2 cellular contexts compared by ENCODE assay signal in the genomic region with DNA sequence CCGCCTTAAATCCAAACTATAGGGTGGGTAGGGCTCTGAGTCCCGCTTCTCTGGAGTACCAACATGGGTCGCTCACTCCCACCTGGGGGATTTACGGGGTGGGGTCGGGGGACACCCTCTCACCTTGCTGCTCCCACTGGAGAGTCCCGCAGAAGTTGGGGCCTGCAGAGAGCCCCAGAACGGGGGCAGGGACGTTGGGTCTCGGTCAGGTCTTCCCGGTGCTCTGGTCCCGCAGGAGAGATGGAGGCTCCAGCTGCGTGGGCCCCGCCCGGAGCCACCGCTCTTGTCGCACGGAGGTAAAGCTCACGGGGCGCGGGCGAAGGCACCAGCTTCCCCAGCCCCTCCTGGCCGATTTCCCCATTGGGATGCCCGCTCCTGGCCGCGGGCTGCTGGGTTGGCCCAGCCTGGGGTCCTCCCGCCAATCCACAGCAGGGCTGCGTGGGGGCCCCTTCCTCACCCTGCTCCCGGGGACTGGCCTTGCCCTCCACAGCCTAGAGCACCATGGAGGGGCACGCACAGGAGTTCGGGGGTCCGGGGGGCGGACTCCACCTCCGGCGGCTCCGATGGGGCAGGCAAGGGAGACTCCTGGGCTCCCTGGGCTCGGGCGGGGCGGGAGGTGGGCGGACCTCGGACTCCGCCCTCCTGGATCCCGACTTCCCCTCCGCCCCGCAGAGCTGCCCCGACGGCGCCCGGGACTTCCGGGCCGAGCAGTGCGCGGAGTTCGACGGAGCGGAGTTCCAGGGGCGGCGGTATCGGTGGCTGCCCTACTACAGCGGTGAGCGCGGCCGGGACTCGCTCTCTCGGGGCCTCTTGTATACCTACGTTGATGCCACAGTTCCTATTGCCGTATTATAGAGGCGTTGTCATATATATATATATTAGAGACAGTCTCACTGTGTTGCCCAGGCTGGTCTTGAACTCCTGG.
TF ChIP-seq lines count a peak whose summit lies in the region.

No MANE protein-coding gene starts in this region.

TF ChIP-seq in HepG2, 621 proteins besides CTCF, POLR2A, EP300 and RAD21 (continues in another document):
- TF ChIP-seq, protein P1, sequence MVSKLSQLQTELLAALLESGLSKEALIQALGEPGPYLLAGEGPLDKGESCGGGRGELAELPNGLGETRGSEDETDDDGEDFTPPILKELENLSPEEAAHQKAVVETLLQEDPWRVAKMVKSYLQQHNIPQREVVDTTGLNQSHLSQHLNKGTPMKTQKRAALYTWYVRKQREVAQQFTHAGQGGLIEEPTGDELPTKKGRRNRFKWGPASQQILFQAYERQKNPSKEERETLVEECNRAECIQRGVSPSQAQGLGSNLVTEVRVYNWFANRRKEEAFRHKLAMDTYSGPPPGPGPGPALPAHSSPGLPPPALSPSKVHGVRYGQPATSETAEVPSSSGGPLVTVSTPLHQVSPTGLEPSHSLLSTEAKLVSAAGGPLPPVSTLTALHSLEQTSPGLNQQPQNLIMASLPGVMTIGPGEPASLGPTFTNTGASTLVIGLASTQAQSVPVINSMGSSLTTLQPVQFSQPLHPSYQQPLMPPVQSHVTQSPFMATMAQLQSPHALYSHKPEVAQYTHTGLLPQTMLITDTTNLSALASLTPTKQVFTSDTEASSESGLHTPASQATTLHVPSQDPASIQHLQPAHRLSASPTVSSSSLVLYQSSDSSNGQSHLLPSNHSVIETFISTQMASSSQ (IDR thresholded peaks at IDR 0.05; ENCODE audit: low read depth), result no peak
- TF ChIP-seq, protein P1 (CRISPR knock-in tag; IDR thresholded peaks at IDR 0.05; ENCODE audit: borderline replicate concordance), result no peak
- TF ChIP-seq ZNF253 (CRISPR knock-in tag; IDR thresholded peaks at IDR 0.05; ENCODE audit: borderline replicate concordance) (no peak), ZNF530 (CRISPR knock-in tag; IDR thresholded peaks at IDR 0.05; ENCODE audit: low read depth) (no peak), PITX1 (CRISPR knock-in tag; IDR thresholded peaks at IDR 0.05) (no peak), ZNF792 (CRISPR knock-in tag; IDR thresholded peaks at IDR 0.05) (no peak), SOX5 (CRISPR knock-in tag; IDR thresholded peaks at IDR 0.05; ENCODE audit: borderline replicate concordance) (no peak), ZMYM2 (CRISPR knock-in tag; IDR thresholded peaks at IDR 0.05) (no peak), ZNF737 (CRISPR knock-in tag; IDR thresholded peaks at IDR 0.05; ENCODE audit: borderline replicate concordance) (no peak), TGIF2 (CRISPR knock-in tag; IDR thresholded peaks at IDR 0.05) (no peak), KLF9 (CRISPR knock-in tag; IDR thresholded peaks at IDR 0.05; ENCODE audit: low read depth) (no peak), NPAS2 (CRISPR knock-in tag; IDR thresholded peaks at IDR 0.05; ENCODE audit: borderline replicate concordance) (no peak), ZNF446 (CRISPR knock-in tag; IDR thresholded peaks at IDR 0.05) (no peak)
- TF ChIP-seq, protein P2, sequence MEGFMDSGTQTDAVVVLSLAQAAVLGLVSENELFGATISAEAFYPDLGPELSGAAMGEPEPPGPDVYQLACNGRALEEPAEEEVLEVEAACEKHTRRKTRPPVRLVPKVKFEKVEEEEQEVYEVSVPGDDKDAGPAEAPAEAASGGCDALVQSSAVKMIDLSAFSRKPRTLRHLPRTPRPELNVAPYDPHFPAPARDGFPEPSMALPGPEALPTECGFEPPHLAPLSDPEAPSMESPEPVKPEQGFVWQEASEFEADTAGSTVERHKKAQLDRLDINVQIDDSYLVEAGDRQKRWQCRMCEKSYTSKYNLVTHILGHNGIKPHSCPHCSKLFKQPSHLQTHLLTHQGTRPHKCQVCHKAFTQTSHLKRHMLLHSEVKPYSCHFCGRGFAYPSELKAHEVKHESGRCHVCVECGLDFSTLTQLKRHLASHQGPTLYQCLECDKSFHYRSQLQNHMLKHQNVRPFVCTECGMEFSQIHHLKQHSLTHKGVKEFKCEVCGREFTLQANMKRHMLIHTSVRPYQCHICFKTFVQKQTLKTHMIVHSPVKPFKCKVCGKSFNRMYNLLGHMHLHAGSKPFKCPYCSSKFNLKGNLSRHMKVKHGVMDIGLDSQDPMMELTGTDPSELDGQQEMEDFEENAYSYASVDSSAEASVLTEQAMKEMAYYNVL (CRISPR knock-in tag; IDR thresholded peaks at IDR 0.05; ENCODE audit: borderline replicate concordance), result no peak

TF ChIP-seq in endothelial cell of umbilical vein, 7 proteins besides CTCF, POLR2A, EP300 and RAD21:
- TF ChIP-seq JUN (IDR thresholded peaks at IDR 0.05; ENCODE audit: borderline replicate concordance, insufficient read depth, insufficient read length, low read depth) (no peak), POLR2AphosphoS5 (IDR thresholded peaks at IDR 0.05; ENCODE audit: insufficient read depth, low read depth, low read length) (peak; percentile 59)
